ENCODE assay signal across 1 cellular context in the genomic region with DNA sequence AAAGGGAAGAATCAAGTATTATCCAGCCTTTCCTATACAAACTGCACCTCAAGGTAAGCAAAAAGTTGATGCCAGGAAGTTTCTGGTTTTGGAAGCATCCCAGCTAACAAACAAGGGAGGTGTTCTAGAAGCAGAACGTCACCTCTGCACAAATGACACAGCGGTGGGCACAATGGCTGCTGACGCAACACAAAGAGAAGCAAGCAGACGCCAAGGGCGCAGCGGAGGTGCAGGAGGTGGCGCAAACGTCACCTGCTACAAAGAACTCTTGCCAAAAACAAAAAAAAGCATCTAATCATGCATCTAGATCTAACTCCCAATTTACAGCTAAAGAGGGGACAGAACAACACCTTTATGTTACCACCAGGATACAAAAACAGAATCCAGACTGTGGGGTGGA.
TF ChIP-seq lines count a peak whose summit lies in the region.

No MANE protein-coding gene starts in this region.

TF ChIP-seq in IMR-90, 13 proteins besides CTCF, POLR2A, EP300 and RAD21 (continued from another document):
- TF ChIP-seq, protein P1, sequence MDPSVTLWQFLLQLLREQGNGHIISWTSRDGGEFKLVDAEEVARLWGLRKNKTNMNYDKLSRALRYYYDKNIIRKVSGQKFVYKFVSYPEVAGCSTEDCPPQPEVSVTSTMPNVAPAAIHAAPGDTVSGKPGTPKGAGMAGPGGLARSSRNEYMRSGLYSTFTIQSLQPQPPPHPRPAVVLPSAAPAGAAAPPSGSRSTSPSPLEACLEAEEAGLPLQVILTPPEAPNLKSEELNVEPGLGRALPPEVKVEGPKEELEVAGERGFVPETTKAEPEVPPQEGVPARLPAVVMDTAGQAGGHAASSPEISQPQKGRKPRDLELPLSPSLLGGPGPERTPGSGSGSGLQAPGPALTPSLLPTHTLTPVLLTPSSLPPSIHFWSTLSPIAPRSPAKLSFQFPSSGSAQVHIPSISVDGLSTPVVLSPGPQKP (IDR thresholded peaks at IDR 0.05; ENCODE audit: borderline replicate concordance, low read depth, low read length): no peak
- TF ChIP-seq RFX5 (IDR thresholded peaks at IDR 0.05; ENCODE audit: low read depth, low read length): no peak
- no peak for TF ChIP-seq MAFK (IDR thresholded peaks at IDR 0.05; ENCODE audit: low read depth, low read length)
- TF ChIP-seq SMC3 (IDR thresholded peaks at IDR 0.05; ENCODE audit: low read depth, low read length): no peak
- no peak for TF ChIP-seq MAZ (IDR thresholded peaks at IDR 0.05; ENCODE audit: borderline replicate concordance, low read depth, low read length)
- TF ChIP-seq, protein P2, sequence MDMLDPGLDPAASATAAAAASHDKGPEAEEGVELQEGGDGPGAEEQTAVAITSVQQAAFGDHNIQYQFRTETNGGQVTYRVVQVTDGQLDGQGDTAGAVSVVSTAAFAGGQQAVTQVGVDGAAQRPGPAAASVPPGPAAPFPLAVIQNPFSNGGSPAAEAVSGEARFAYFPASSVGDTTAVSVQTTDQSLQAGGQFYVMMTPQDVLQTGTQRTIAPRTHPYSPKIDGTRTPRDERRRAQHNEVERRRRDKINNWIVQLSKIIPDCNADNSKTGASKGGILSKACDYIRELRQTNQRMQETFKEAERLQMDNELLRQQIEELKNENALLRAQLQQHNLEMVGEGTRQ (IDR thresholded peaks at IDR 0.05; ENCODE audit: low read depth, low read length): no peak
- TF ChIP-seq RCOR1 (IDR thresholded peaks at IDR 0.05; ENCODE audit: insufficient replicate concordance, low read length): no peak
- TF ChIP-seq BHLHE40 (IDR thresholded peaks at IDR 0.05; ENCODE audit: low read depth, low read length): no peak
- TF ChIP-seq FOS (IDR thresholded peaks at IDR 0.05; ENCODE audit: low read depth, low read length): no peak
- no peak for TF ChIP-seq CEBPB (IDR thresholded peaks at IDR 0.05; ENCODE audit: low read depth, low read length)
- no peak for TF ChIP-seq NFE2L2 (IDR thresholded peaks at IDR 0.05; ENCODE audit: low read depth, low read length)
